Comparison of ENCODE assay signal across 5 cellular contexts in the genomic region with DNA sequence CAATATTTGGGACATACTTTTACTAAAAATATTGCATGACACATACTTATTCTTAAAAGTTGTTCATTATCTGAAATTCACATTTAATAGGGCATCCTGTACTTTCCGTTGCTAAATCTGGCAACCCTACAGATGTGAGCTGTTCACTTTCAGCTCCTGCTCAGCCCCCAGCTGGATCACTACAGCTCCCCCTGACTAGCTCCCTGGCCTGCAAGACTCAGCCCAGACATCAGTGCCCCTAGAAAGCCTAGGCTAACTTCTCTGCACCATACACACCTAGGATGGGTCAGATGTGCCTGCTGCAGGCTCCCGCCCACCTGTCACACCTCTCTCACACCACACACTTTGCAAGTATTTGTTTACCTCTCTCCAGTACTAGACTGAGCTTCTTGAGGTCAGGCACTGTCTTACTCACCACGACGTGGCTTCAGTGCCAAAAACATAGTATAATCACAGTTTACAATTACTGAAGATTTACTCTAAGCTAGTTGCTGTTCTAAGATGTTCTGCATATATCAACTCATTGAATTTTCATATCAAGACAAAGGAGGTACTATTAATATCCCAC. TPM values are rescaled to one million over a fixed set of nuclear protein-coding genes. Genes with fewer than 3 reads are reported as not detected.
"Had no signal": no experiment of that assay in that cellular context is flagged by ENCODE, and none has a peak within 500 bp of the region (broad histone marks: within the 10 kb centered on the region; RNA-seq: fewer than 3 reads in every experiment).

No MANE protein-coding gene starts in this region.

RNA-seq across cellular contexts. Expression of a gene that starts 55.9 kb away (rescaled TPM):
- total RNA-seq: activated naive CD4-positive, alpha-beta T cell treated with anti-CD3 and anti-CD28 coated beads for 36 hours; activated naive CD8-positive, alpha-beta T cell treated with anti-CD3 and anti-CD28 coated beads for 36 hours; lung microvascular endothelial cell had no signal
- polyA plus RNA-seq: immature natural killer cell; naive thymus-derived CD4-positive, alpha-beta T cell had no signal
